Comparison of ENCODE assay signal across 21 cellular contexts in genomic region chr11:72369786-72370185, GRCh38.
"Had no signal": no experiment of that assay in that cellular context is flagged by ENCODE, and none has a peak within 500 bp of the region (broad histone marks: within the 10 kb centered on the region; RNA-seq: fewer than 3 reads in every experiment).

No MANE protein-coding gene starts in this region.

- H3K4me1 ChIP-seq: foreskin keratinocyte, pancreas had no signal

- H3K27ac ChIP-seq: coronary artery, dorsolateral prefrontal cortex, foreskin keratinocyte, left lung, lower lobe of right lung, pancreas, stomach, thoracic aorta, transverse colon had no signal

- DNase-seq: dorsolateral prefrontal cortex; effector CD8-positive, alpha-beta T cell; foreskin keratinocyte; hippocampal formation; left lung; lower lobe of right lung; midbrain; occipital lobe; pancreas; right cardiac atrium; small intestine; stimulated activated CD4-positive, alpha-beta T cell treated with anti-CD3 and anti-CD28 coated beads, Interleukin-12 subunit alpha, Interleukin-12 subunit beta, amount 100 ng/mL, for 4 hours; stimulated activated naive CD4-positive, alpha-beta T cell; stomach; substantia nigra; transverse colon had no signal

- H3K4me3 ChIP-seq: coronary artery, dorsolateral prefrontal cortex, left lung, lower lobe of right lung, pancreas, stomach, thoracic aorta, transverse colon had no signal

- H3K36me3 ChIP-seq: left lung, lower lobe of right lung, pancreas, stomach, thoracic aorta, transverse colon had no signal

- H3K9me3 ChIP-seq: lower lobe of right lung, pancreas, thoracic aorta, transverse colon had no signal

- FAIRE-seq: islet of Langerhans, pancreas, small intestine had no signal

- H3K27me3 ChIP-seq: dorsolateral prefrontal cortex, foreskin keratinocyte, left lung, pancreas, stomach, transverse colon had no signal

- ATAC-seq: esophagus mucosa; foreskin keratinocyte; left lung; lower lobe of right lung; natural killer cell treated with Interleukin-12 subunit alpha and Interleukin-12 subunit beta and Interleukin-15 and Interleukin-18, amount 100 ng/mL, for 72 hours; pancreas; right cardiac atrium had no signal
